Comparison of ENCODE assay signal across 8 cellular contexts in the genomic region with DNA sequence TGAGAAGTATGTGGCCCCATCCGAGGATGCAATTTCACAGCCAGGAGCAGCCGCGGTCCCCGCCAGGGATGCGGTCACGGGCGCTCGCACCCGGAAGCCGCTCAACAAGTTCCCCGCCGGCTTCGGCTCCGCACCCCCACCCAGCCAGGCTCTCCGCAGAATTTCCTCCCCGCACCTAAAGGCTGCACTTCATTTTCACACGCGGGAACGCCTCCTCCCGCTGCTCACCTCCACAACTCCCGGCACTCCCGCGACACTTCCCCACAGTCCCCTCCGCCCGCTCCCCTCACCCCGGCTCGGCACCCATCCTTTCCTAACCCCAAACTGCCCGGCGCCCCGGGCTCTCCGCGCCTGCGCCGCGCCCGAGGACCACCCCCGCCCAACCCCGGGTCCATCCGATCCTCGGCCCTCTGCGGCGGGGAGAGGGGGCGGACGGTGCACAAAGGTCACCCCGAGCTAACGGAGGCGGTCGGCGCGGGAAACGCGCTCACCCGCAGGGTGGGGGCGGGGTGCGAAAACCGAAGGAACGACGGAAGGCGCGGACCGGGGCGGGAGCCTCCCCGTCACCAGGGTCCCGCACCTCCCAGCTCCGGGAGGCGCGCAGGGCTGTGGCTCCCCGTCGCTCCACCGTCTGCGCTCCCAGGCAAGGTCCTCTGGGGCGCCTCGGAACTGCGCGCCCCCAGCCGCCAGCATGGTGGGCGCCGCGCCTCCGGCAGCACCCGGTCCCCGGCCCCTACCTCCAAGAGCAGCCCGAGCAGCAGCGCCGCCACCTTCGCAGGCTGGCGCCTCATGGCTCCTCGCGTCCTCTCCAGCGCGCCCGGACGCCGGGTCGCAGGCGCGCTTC. TPM values are rescaled to one million over a fixed set of nuclear protein-coding genes. Genes with fewer than 3 reads are reported as not detected.
DNase-seq lines count a peak whose midpoint lies in the region; ATAC-seq and TF ChIP-seq lines count a peak whose summit lies in the region.

No MANE protein-coding gene starts in this region.

- DNase-seq in COLO668 (lab: John Stamatoyannopoulos, UW; ENCODE audit: unreplicated experiment) (peak; percentile 76), SHP77 treated with DMSO at 0.1 percent for 48 hours (lab: John Stamatoyannopoulos, UW) (peak; percentile 31), glutamatergic neuron (peak; percentile 70), posterior cingulate gyrus (peak in 8 of 10 donors; percentile 36 to 88 (median 46)), pons (ENCODE audit: low spot score) (no peak)
- peak; percentile 75 for DNase-seq in activated naive CD4-positive, alpha-beta T cell treated with anti-CD3 and anti-CD28 coated beads, Interleukin-2, amount 10 ng/mL, durations not matched to agents 7 days and 5 days

- intact Hi-C loops in posterior cingulate gyrus (cut with DNase I) = no loop called here

- peak overlapping the region; percentile 91 for H3K4me3 Mint-ChIP-seq in activated naive CD4-positive, alpha-beta T cell treated with anti-CD3 and anti-CD28 coated beads, Interleukin-2, amount 10 ng/mL, durations not matched to agents 7 days and 5 days
- peak overlapping the region; percentile 90 for H3K4me3 Mint-ChIP-seq in glutamatergic neuron (ENCODE audit: unreplicated experiment)

- no peak for TF ChIP-seq CTCF in glutamatergic neuron (IDR thresholded peaks at IDR 0.05; ENCODE audit: partially characterized antibody, unreplicated experiment)

- CTCF ChIA-PET in activated naive CD4-positive, alpha-beta T cell treated with anti-CD3 and anti-CD28 coated beads, Interleukin-2, amount 10 ng/mL, durations not matched to agents 7 days and 5 days (lab: Charles Lee) = interaction anchor here (0.9 kb wide), 1 partner anchor 9 kb away, joined by 3 read pairs; no protein-coding TSS in a partner anchor

- H3K27me3 Mint-ChIP-seq in activated naive CD4-positive, alpha-beta T cell treated with anti-CD3 and anti-CD28 coated beads, Interleukin-2, amount 10 ng/mL, durations not matched to agents 7 days and 5 days = no peaks in the 10 kb centered on the region
- peaks cover 4% of the 10 kb centered on the region for H3K27me3 Mint-ChIP-seq in glutamatergic neuron (ENCODE audit: unreplicated experiment)

- ATAC-seq in GM19455 (IDR thresholded peaks at IDR 0.05; ENCODE audit: unreplicated experiment) (peak; percentile 23), HG03565 (IDR thresholded peaks at IDR 0.05; ENCODE audit: unreplicated experiment) (peak; percentile 12)

- peaks cover 15% of the 10 kb centered on the region for H3K36me3 Mint-ChIP-seq in activated naive CD4-positive, alpha-beta T cell treated with anti-CD3 and anti-CD28 coated beads, Interleukin-2, amount 10 ng/mL, durations not matched to agents 7 days and 5 days
- H3K36me3 Mint-ChIP-seq in glutamatergic neuron (ENCODE audit: unreplicated experiment) = no peaks in the 10 kb centered on the region

- peak overlapping the region; percentile 92 for H3K27ac Mint-ChIP-seq in activated naive CD4-positive, alpha-beta T cell treated with anti-CD3 and anti-CD28 coated beads, Interleukin-2, amount 10 ng/mL, durations not matched to agents 7 days and 5 days
- peak overlapping the region; percentile 72 for H3K27ac Mint-ChIP-seq in glutamatergic neuron (ENCODE audit: unreplicated experiment)

- H3K9me3 Mint-ChIP-seq in activated naive CD4-positive, alpha-beta T cell treated with anti-CD3 and anti-CD28 coated beads, Interleukin-2, amount 10 ng/mL, durations not matched to agents 7 days and 5 days = no peaks in the 10 kb centered on the region
- peaks cover 13% of the 10 kb centered on the region for H3K9me3 Mint-ChIP-seq in glutamatergic neuron (ENCODE audit: unreplicated experiment)

- H3K4me1 Mint-ChIP-seq in activated naive CD4-positive, alpha-beta T cell treated with anti-CD3 and anti-CD28 coated beads, Interleukin-2, amount 10 ng/mL, durations not matched to agents 7 days and 5 days = peaks cover 79% of the 10 kb centered on the region
- peaks cover 13% of the 10 kb centered on the region for H3K4me1 Mint-ChIP-seq in glutamatergic neuron (ENCODE audit: low read depth, unreplicated experiment)

RNA-seq across cellular contexts. Expression of gene VOPP1, which starts 0.5 kb away (rescaled TPM):
- total RNA-seq in glutamatergic neuron (ENCODE audit: unreplicated experiment) = 30.6 TPM
